Comparison of ENCODE assay signal across 8 cellular contexts in genomic region chr19:3270908-3271307, GRCh38. TPM values are rescaled to one million over a fixed set of nuclear protein-coding genes. Genes with fewer than 3 reads are reported as not detected.
DNase-seq lines count a peak whose midpoint lies in the region; ATAC-seq, FAIRE-seq and TF ChIP-seq lines count a peak whose summit lies in the region.

No MANE protein-coding gene starts in this region.

- no peaks in the 10 kb centered on the region for H3K4me1 ChIP-seq in upper lobe of right lung
- H3K4me1 ChIP-seq in transverse colon: peaks cover 0 to 10% (median 7%) of the 10 kb centered on the region in 4 donors

- no peak overlapping the region for H3K27ac ChIP-seq in upper lobe of right lung
- no peak overlapping the region for H3K27ac ChIP-seq in transverse colon

- TF ChIP-seq CTCF in upper lobe of right lung (IDR thresholded peaks at IDR 0.05) (no peak), transverse colon (IDR thresholded peaks at IDR 0.05) (no peak)

- WGBS in transverse colon (ENCODE audit: low coverage in 1 of 2), 2 donors: 15% methylated on average over 10 of the region's 11 CpGs; no CpG with 5 or more reads in 1 of the 2 donors

- H3K9me3 ChIP-seq in upper lobe of right lung (no peaks in the 10 kb centered on the region), transverse colon (peaks cover 0 to 6% of the 10 kb centered on the region in 2 donors)

- ATAC-seq in upper lobe of right lung: no peak

- H3K4me3 ChIP-seq in upper lobe of right lung: no peak overlapping the region
- H3K4me3 ChIP-seq in transverse colon: no peak overlapping the region

- H3K27me3 ChIP-seq in upper lobe of right lung (peaks cover 63% of the 10 kb centered on the region), transverse colon (peaks cover 84% of the 10 kb centered on the region)

- FAIRE-seq in GM12891 (lab: Jason Lieb, UNC): no peak

- TF ChIP-seq POLR2A in transverse colon (IDR thresholded peaks at IDR 0.05): no peak
- no peak for TF ChIP-seq POLR2A in GM12891 (IDR thresholded peaks at IDR 0.05; ENCODE audit: low read depth, low read length)

- DNase-seq in Daoy (ENCODE audit: low read depth): peak; percentile 88
- DNase-seq in NCI-H146 (lab: John Stamatoyannopoulos, UW): peak; percentile 91
- peak; percentile 37 for DNase-seq in activated T-cell treated with anti-CD3 and anti-CD28 coated beads for 24 hours (ENCODE audit: low read depth)
- DNase-seq in iris pigment epithelial cell (ENCODE audit: low read depth): peak; percentile 47
- DNase-seq in upper lobe of right lung: no peak
- no peak for DNase-seq in transverse colon
- no peak for DNase-seq in Kasumi-1 (lab: John Stamatoyannopoulos, UW)
- no peak for DNase-seq in GM12891 (ENCODE audit: insufficient read length, low spot score)

- in situ Hi-C loops in transverse colon (cut with MboI; ENCODE audit: low pct_ligation_motif_present in 1 of 4, low pct_unique_long_range_greater_than_20kb in 1 of 4, low sequenced_read_pairs in 3 of 4): loop anchor here in 1 of 4 donors (25.0 kb wide), 1 partner anchor 641 kb away; no protein-coding TSS in a partner anchor

- H3K36me3 ChIP-seq in upper lobe of right lung (no peaks in the 10 kb centered on the region), transverse colon (no peaks in the 10 kb centered on the region)

- intact Hi-C loops in upper lobe of right lung (cut with DNase I): no loop called here
- intact Hi-C loops in transverse colon (cut with DNase I; ENCODE audit: low total_unique reads): no loop called here

- no peak for TF ChIP-seq EP300 in transverse colon (IDR thresholded peaks at IDR 0.05; ENCODE audit: low read depth)

TF ChIP-seq in GM12891, 5 proteins besides CTCF, POLR2A, EP300 and RAD21:
- TF ChIP-seq POU2F2 (IDR thresholded peaks at IDR 0.05; ENCODE audit: low read depth, low read length) (no peak), PAX5 (IDR thresholded peaks at IDR 0.05; ENCODE audit: insufficient read depth, low read length, severe bottlenecking) (no peak)

RNA-seq across cellular contexts. Expression of gene CELF5, which starts 46.4 kb away (rescaled TPM):
- 0.06 TPM in 1 of 2 replicates, not detected in the other for total RNA-seq in Daoy (2014; rRNA removed; shearing (Covaris generic))
- not detected for total RNA-seq in upper lobe of right lung
- total RNA-seq in transverse colon: under 1 TPM in 2 of 4 donors, not detected in 2; 0.27 to 0.48 TPM
- 0.03 TPM for polyA plus RNA-seq in GM12891 (2012; ENCODE audit: low read depth, missing spikeins)

Comparison
In these comparisons a context has a peak if more than half of its experiments do, and no peak if none do; other contexts are left out.
1. DNase-seq: peak in Daoy (single experiment), NCI-H146 (single experiment), activated T-cell treated with anti-CD3 and anti-CD28 coated beads for 24 hours (single experiment) and iris pigment epithelial cell (single experiment); none in upper lobe of right lung (single experiment), transverse colon (single experiment), Kasumi-1 (0 of 2) and GM12891 (single experiment).